Comparison of ENCODE assay signal across 28 cellular contexts in genomic region chr5:83708170-83708569, GRCh38. TPM values are rescaled to one million over a fixed set of nuclear protein-coding genes. Genes with fewer than 3 reads are reported as not detected.
"Had no signal": no experiment of that assay in that cellular context is flagged by ENCODE, and none has a peak within 500 bp of the region (broad histone marks: within the 10 kb centered on the region; RNA-seq: fewer than 3 reads in every experiment).

No MANE protein-coding gene starts in this region.

- H3K4me3 ChIP-seq: stomach, suprapubic skin, testis, thoracic aorta, thyroid gland, tibial artery, tibial nerve, transverse colon, upper lobe of left lung, upper lobe of right lung, uterus, vagina had no signal

- DNase-seq: stimulated activated CD4-positive, alpha-beta T cell treated with anti-CD3 and anti-CD28 coated beads, Interleukin-2, amount 100 ng/mL, for 48 hours; stimulated activated CD4-positive, alpha-beta T cell treated with anti-CD3 and anti-CD28 coated beads, Interleukin-4, amount 100 ng/mL, for 1 hour; stimulated activated CD4-positive, alpha-beta T cell treated with anti-CD3 and anti-CD28 coated beads, Interleukin-4, amount 100 ng/mL, for 24 hours; stimulated activated CD4-positive, alpha-beta T cell treated with anti-CD3 and anti-CD28 coated beads, Interleukin-4, amount 100 ng/mL, for 4 hours; stimulated activated CD8-positive, alpha-beta memory T cell treated with anti-CD3 and anti-CD28 coated beads, Interleukin-4, amount 100 ng/mL, for 48 hours; stimulated activated naive B cell treated with anti-CD40 and anti-IgM and Interleukin-4, amounts not matched to agents 10 μg/mL and 1 μg/mL and 100 μg/mL, for 72 hours; stimulated activated naive CD4-positive, alpha-beta T cell; stimulated activated naive CD4-positive, alpha-beta T cell treated with Interleukin-2 at 50 U/mL for 16 hours; stimulated activated naive CD8-positive, alpha-beta T cell treated with anti-CD3 and anti-CD28 coated beads, Interleukin-15, amount 100 ng/mL, for 72 hours; stimulated activated naive CD8-positive, alpha-beta T cell treated with anti-CD3 and anti-CD28 coated beads, Interleukin-15, Interleukin-2, amounts not matched to agents 100 U/mL and 50 U/mL, for 24 hours; stomach; substantia nigra; testis; thyroid gland; tibial artery; transverse colon; trophoblast cell; upper lobe of left lung; upper lobe of right lung; uterus had no signal

- H3K27me3 ChIP-seq: stomach, suprapubic skin, testis, thyroid gland, tibial artery, tibial nerve, transverse colon, upper lobe of left lung, upper lobe of right lung, uterus, vagina had no signal

- H3K27ac ChIP-seq: stomach, suprapubic skin, testis, thoracic aorta, thyroid gland, tibial artery, tibial nerve, transverse colon, upper lobe of left lung, upper lobe of right lung, uterus, vagina had no signal

- H3K4me1 ChIP-seq: stomach, suprapubic skin, testis, thyroid gland, tibial artery, tibial nerve, transverse colon, upper lobe of left lung, upper lobe of right lung, uterus, vagina had no signal

- ATAC-seq: stimulated activated effector memory CD8-positive, alpha-beta T cell treated with anti-CD3 and anti-CD28 coated beads, Interleukin-12 subunit alpha, Interleukin-12 subunit beta, amount 100 ng/mL, for 72 hours; stimulated activated memory B cell treated with anti-CD40 and anti-IgM and Interleukin-4, amounts not matched to agents 10 μg/mL and 1 μg/mL and 100 μg/mL, for 72 hours; stimulated activated naive B cell treated with anti-CD40 and anti-IgM and Interleukin-4, amounts not matched to agents 10 μg/mL and 1 μg/mL and 100 μg/mL, for 72 hours; stimulated activated naive CD8-positive, alpha-beta T cell treated with anti-CD3 and anti-CD28 coated beads, Interleukin-15, amount 100 ng/mL, for 72 hours; stimulated activated naive CD8-positive, alpha-beta T cell treated with anti-CD3 and anti-CD28 coated beads, Interleukin-15, Interleukin-2, amounts not matched to agents 100 U/mL and 50 U/mL, for 24 hours; upper lobe of right lung had no signal

- H3K9me3 ChIP-seq: suprapubic skin, testis, thoracic aorta, thyroid gland, transverse colon, upper lobe of left lung, upper lobe of right lung, uterus, vagina had no signal

- FAIRE-seq: urothelium cell line had no signal

- H3K36me3 ChIP-seq: stomach, suprapubic skin, thoracic aorta, thyroid gland, tibial artery, tibial nerve, transverse colon, upper lobe of left lung, upper lobe of right lung, uterus, vagina had no signal

RNA-seq across cellular contexts. Expression of gene HAPLN1, which starts 12.5 kb away (rescaled TPM):
- total RNA-seq: subcutaneous adipose tissue, testis, thyroid gland, tibial nerve, vagina had no signal
